In genomic region chr1:175274368-175274767, GRCh38 we compare ENCODE assay signal across 13 cellular contexts.
A peak's percentile ranks its signal among the peaks of the same experiment; 100 is the strongest.
DNase-seq lines count a peak whose midpoint lies in the region; ATAC-seq and TF ChIP-seq lines count a peak whose summit lies in the region.
"Had no signal": no experiment of that assay in that cellular context is flagged by ENCODE, and none has a peak within 500 bp of the region (broad histone marks: within the 10 kb centered on the region; RNA-seq: fewer than 3 reads in every experiment).

No MANE protein-coding gene starts in this region.

- H3K4me1 Mint-ChIP-seq in activated B cell treated with CpG ODN at 0.5 μM for 24 hours, result peaks cover 6% of the 10 kb centered on the region
- H3K4me1 Mint-ChIP-seq: activated naive CD8-positive, alpha-beta T cell treated with anti-CD3 and anti-CD28 coated beads for 36 hours; natural killer cell had no signal

- ATAC-seq in GM18505 (IDR thresholded peaks at IDR 0.05; ENCODE audit: unreplicated experiment) (peak; percentile 80), GM21367 (IDR thresholded peaks at IDR 0.05; ENCODE audit: unreplicated experiment) (peak; percentile 55), HG03060 (IDR thresholded peaks at IDR 0.05; ENCODE audit: low read depth, unreplicated experiment) (peak; percentile 95), activated B cell treated with CpG ODN at 0.5 μM for 24 hours (ENCODE audit: low read depth) (peak; percentile 84), HG02981 (IDR thresholded peaks at IDR 0.05; ENCODE audit: unreplicated experiment) (no peak)
- ATAC-seq: natural killer cell had no signal

- no peaks in the 10 kb centered on the region for H3K9me3 ChIP-seq in A673 (ENCODE audit: low read depth, low read length, poor library complexity, severe bottlenecking)
- H3K9me3 ChIP-seq: BLaER1 had no signal

- H3K27me3 Mint-ChIP-seq in activated B cell treated with CpG ODN at 0.5 μM for 24 hours, result no peaks in the 10 kb centered on the region
- H3K27me3 Mint-ChIP-seq: activated naive CD8-positive, alpha-beta T cell treated with anti-CD3 and anti-CD28 coated beads for 36 hours had no signal

- no peak overlapping the region for H3K4me3 ChIP-seq in A673 (ENCODE audit: low read depth, low read length, poor library complexity, severe bottlenecking)
- H3K4me3 ChIP-seq: BLaER1, lung had no signal

- BruUV-seq in A673 (replicated peaks; lab: Mats Ljungman, UMichigan), result no TSS peak

- no peaks in the 10 kb centered on the region for H3K36me3 ChIP-seq in A673 (ENCODE audit: insufficient read depth, low read length, poor library complexity, severe bottlenecking)
- H3K36me3 ChIP-seq: BLaER1 had no signal

- intact Hi-C loops in activated B cell treated with CpG ODN at 0.5 μM for 24 hours (cut with micrococcal nuclease) (loop anchor here (5.0 kb wide), 2 partner anchors 43 to 47 kb away; no protein-coding TSS in a partner anchor), A673 (cut with micrococcal nuclease; ENCODE audit: unreplicated experiment) (no loop called here)

- H3K4me1 ChIP-seq in A673 (ENCODE audit: insufficient read depth, low read length, poor library complexity, severe bottlenecking), result no peaks in the 10 kb centered on the region
- H3K4me1 ChIP-seq: BLaER1 had no signal

- H3K36me3 Mint-ChIP-seq in activated B cell treated with CpG ODN at 0.5 μM for 24 hours (ENCODE audit: low read depth), result no peaks in the 10 kb centered on the region
- H3K36me3 Mint-ChIP-seq: activated naive CD8-positive, alpha-beta T cell treated with anti-CD3 and anti-CD28 coated beads for 36 hours; natural killer cell had no signal

- no peaks in the 10 kb centered on the region for H3K27me3 ChIP-seq in A673 (replicated peaks; ENCODE audit: insufficient read depth, low read depth, low read length, poor library complexity)
- H3K27me3 ChIP-seq: BLaER1 had no signal

- POLR2A ChIA-PET in activated B cell treated with CpG ODN at 0.5 μM for 24 hours (lab: Charles Lee) (interaction anchor here (0.5 to 1.4 kb wide), 4 partner anchors 82 to 322 kb away, joined by 3 to 5 read pairs (median 3); partner anchors contain the start of gene KIAA0040), A673 (lab: Charles Lee; ENCODE audit: low non-redundant PET) (no interaction called here)

- no peaks in the 10 kb centered on the region for H3K9me3 Mint-ChIP-seq in activated B cell treated with CpG ODN at 0.5 μM for 24 hours
- H3K9me3 Mint-ChIP-seq: activated naive CD8-positive, alpha-beta T cell treated with anti-CD3 and anti-CD28 coated beads for 36 hours; natural killer cell had no signal

- DNase-seq in activated B cell treated with CpG ODN at 0.5 μM for 24 hours (no peak), GM20000 (ENCODE audit: low spot score) (no peak), A673 (ENCODE audit: low spot score) (no peak), GM13976 (ENCODE audit: low spot score) (no peak)
- DNase-seq: activated naive CD8-positive, alpha-beta T cell treated with anti-CD3 and anti-CD28 coated beads for 36 hours; effector CD8-positive, alpha-beta T cell; natural killer cell had no signal

- no peak overlapping the region for H3K4me3 Mint-ChIP-seq in activated B cell treated with CpG ODN at 0.5 μM for 24 hours
- H3K4me3 Mint-ChIP-seq: activated naive CD8-positive, alpha-beta T cell treated with anti-CD3 and anti-CD28 coated beads for 36 hours; natural killer cell had no signal

- no peak for TF ChIP-seq CTCF in activated B cell treated with CpG ODN at 0.5 μM for 24 hours (IDR thresholded peaks at IDR 0.05)
- TF ChIP-seq CTCF in GM20000 (IDR thresholded peaks at IDR 0.05; ENCODE audit: extremely low read depth, missing control alignments), result no peak
- no peak for TF ChIP-seq CTCF in A673 (conservative IDR thresholded peaks at IDR 0.05; ENCODE audit: low read depth, low read length)
- TF ChIP-seq CTCF in GM13976 (IDR thresholded peaks at IDR 0.05; ENCODE audit: borderline replicate concordance, control extremely low read depth, extremely low read depth, insufficient read depth, missing control alignments), result no peak

- H3K27ac ChIP-seq in A673 (ENCODE audit: low read depth, low read length, poor library complexity, severe bottlenecking), result no peak overlapping the region
- H3K27ac ChIP-seq: BLaER1 had no signal

- TF ChIP-seq POLR2A in GM18505 (IDR thresholded peaks at IDR 0.05; ENCODE audit: borderline replicate concordance, extremely low read depth, insufficient read depth, insufficient read length), result no peak

- CTCF ChIA-PET in activated B cell treated with CpG ODN at 0.5 μM for 24 hours (lab: Charles Lee), result interaction anchor here (0.9 to 1.5 kb wide), 2 partner anchors 45 to 119 kb away, joined by 3 to 4 read pairs; no protein-coding TSS in a partner anchor
- CTCF ChIA-PET in A673 (lab: Charles Lee), result no interaction called here

- in situ Hi-C loops in GM13976 (cut with MboI; ENCODE audit: low sequenced_read_pairs, unreplicated experiment), result no loop called here

- H3K27ac Mint-ChIP-seq in activated B cell treated with CpG ODN at 0.5 μM for 24 hours, result no peak overlapping the region
- H3K27ac Mint-ChIP-seq: activated naive CD8-positive, alpha-beta T cell treated with anti-CD3 and anti-CD28 coated beads for 36 hours; natural killer cell had no signal
